27 cellular contexts compared by ENCODE assay signal in genomic region chr1:156167536-156167935, GRCh38. TPM values are rescaled to one million over a fixed set of nuclear protein-coding genes. Genes with fewer than 3 reads are reported as not detected.
A peak's percentile ranks its signal among the peaks of the same experiment; 100 is the strongest.
DNase-seq lines count a peak whose midpoint lies in the region; ATAC-seq and TF ChIP-seq lines count a peak whose summit lies in the region.
"Had no signal": no experiment of that assay in that cellular context is flagged by ENCODE, and none has a peak within 500 bp of the region (broad histone marks: within the 10 kb centered on the region; RNA-seq: fewer than 3 reads in every experiment).

No MANE protein-coding gene starts in this region.

- ATAC-seq in lower lobe of right lung: no peak
- ATAC-seq in naive thymus-derived CD8-positive, alpha-beta T cell: no peak
- ATAC-seq: activated CD4-positive, CD25-positive, alpha-beta regulatory T cell treated with anti-CD3 and anti-CD28 coated beads, Interleukin-2, amount 50 U/mL, for 24 hours; mucosa of descending colon; stimulated activated naive B cell treated with anti-CD40 and anti-IgM and Interleukin-4, amounts not matched to agents 10 μg/mL and 1 μg/mL and 100 μg/mL, for 72 hours had no signal

- H3K36me3 ChIP-seq in lower lobe of right lung: peaks cover 15% of the 10 kb centered on the region
- H3K36me3 ChIP-seq: ascending aorta, right lobe of liver, uterus had no signal

- no peaks in the 10 kb centered on the region for H3K9me3 Mint-ChIP-seq in dendritic cell treated with granulocyte-macrophage colony-stimulating factor and Interleukin-4, amounts not matched to agents 40 ng/mL and 50 ng/mL, for 4 days
- no peaks in the 10 kb centered on the region for H3K9me3 Mint-ChIP-seq in naive thymus-derived CD8-positive, alpha-beta T cell
- H3K9me3 Mint-ChIP-seq: activated naive CD4-positive, alpha-beta T cell treated with anti-CD3 and anti-CD28 coated beads, Interleukin-2, amount 50 U/mL, for 24 hours; CD4-positive, alpha-beta T cell; central memory CD8-positive, alpha-beta T cell had no signal

- POLR2A ChIA-PET in naive thymus-derived CD8-positive, alpha-beta T cell (lab: Charles Lee): no interaction called here

- TF ChIP-seq CTCF in lower lobe of right lung (IDR thresholded peaks at IDR 0.05): no peak

- H3K27ac Mint-ChIP-seq in dendritic cell treated with granulocyte-macrophage colony-stimulating factor and Interleukin-4, amounts not matched to agents 40 ng/mL and 50 ng/mL, for 4 days: peak overlapping the region; percentile 23
- no peak overlapping the region for H3K27ac Mint-ChIP-seq in naive thymus-derived CD8-positive, alpha-beta T cell
- H3K27ac Mint-ChIP-seq: activated naive CD4-positive, alpha-beta T cell treated with anti-CD3 and anti-CD28 coated beads, Interleukin-2, amount 50 U/mL, for 24 hours; activated T-helper 1 cell treated with anti-CD3 and anti-CD28 coated beads, Interleukin-12 subunit alpha, Interleukin-12 subunit beta, Interleukin-2, Interleukin-4 antibody, amounts not matched to agents 30 ng/mL and 10 ng/mL and 1 ng/mL, durations not matched to agents 14 hours and 24 hours and 36 hours; CD4-positive, alpha-beta T cell; nephron progenitor cell; stimulated activated naive B cell treated with anti-CD40 and anti-IgM and Interleukin-4, amounts not matched to agents 10 μg/mL and 1 μg/mL and 100 μg/mL, for 72 hours had no signal

- intact Hi-C loops in dendritic cell treated with granulocyte-macrophage colony-stimulating factor and Interleukin-4, amounts not matched to agents 40 ng/mL and 50 ng/mL, for 4 days (cut with micrococcal nuclease): no loop called here
- intact Hi-C loops in lower lobe of right lung (cut with DNase I): no loop called here

- DNase-seq in D341Med (ENCODE audit: low spot score) (peak; percentile 39), lower lobe of right lung (peak; percentile 1), Ammon's horn (ENCODE audit: low spot score) (no peak)
- peak; percentile 66 for DNase-seq in Jurkat, Clone E6-1 (ENCODE audit: low read depth, low spot score)
- no peak for DNase-seq in stimulated activated naive CD4-positive, alpha-beta T cell treated with Interleukin-2 at 50 U/mL for 16 hours (lab: John Stamatoyannopoulos, UW)
- DNase-seq in naive thymus-derived CD8-positive, alpha-beta T cell: no peak
- DNase-seq: CD4-positive, alpha-beta T cell; GDM1; mucosa of descending colon; NCI-H1436 treated with DMSO at 0.1 percent for 48 hours; NCI-H2107; NCI-H510A; nephron progenitor cell; PC-9; right lobe of liver; SHP77; stimulated activated CD4-positive, alpha-beta T cell treated with anti-CD3 and anti-CD28 coated beads, Interleukin-12 subunit alpha, Interleukin-12 subunit beta, amount 100 ng/mL, for 4 hours; stimulated activated CD4-positive, alpha-beta T cell treated with anti-CD3 and anti-CD28 coated beads, Interleukin-4, amount 100 ng/mL, for 24 hours; stimulated activated naive B cell treated with anti-CD40 and anti-IgM and Interleukin-4, amounts not matched to agents 10 μg/mL and 1 μg/mL and 100 μg/mL, for 72 hours; uterus had no signal

- H3K4me1 ChIP-seq in lower lobe of right lung: peaks cover 6% of the 10 kb centered on the region
- H3K4me1 ChIP-seq: ascending aorta, right lobe of liver, uterus had no signal

- peaks cover 99% of the 10 kb centered on the region for H3K36me3 Mint-ChIP-seq in dendritic cell treated with granulocyte-macrophage colony-stimulating factor and Interleukin-4, amounts not matched to agents 40 ng/mL and 50 ng/mL, for 4 days (ENCODE audit: low read depth)
- H3K36me3 Mint-ChIP-seq in naive thymus-derived CD8-positive, alpha-beta T cell: no peaks in the 10 kb centered on the region
- H3K36me3 Mint-ChIP-seq: activated naive CD4-positive, alpha-beta T cell treated with anti-CD3 and anti-CD28 coated beads, Interleukin-2, amount 50 U/mL, for 24 hours had no signal

- no peak overlapping the region for H3K27ac ChIP-seq in lower lobe of right lung
- H3K27ac ChIP-seq: ascending aorta, KMS-11, PC-9, right lobe of liver, uterus had no signal

- no peaks in the 10 kb centered on the region for H3K27me3 Mint-ChIP-seq in dendritic cell treated with granulocyte-macrophage colony-stimulating factor and Interleukin-4, amounts not matched to agents 40 ng/mL and 50 ng/mL, for 4 days
- peaks cover 0 to 1% (median 0%) of the 10 kb centered on the region in 5 donors for H3K27me3 Mint-ChIP-seq in naive thymus-derived CD8-positive, alpha-beta T cell
- H3K27me3 Mint-ChIP-seq: activated naive CD4-positive, alpha-beta T cell treated with anti-CD3 and anti-CD28 coated beads, Interleukin-2, amount 50 U/mL, for 24 hours; CD4-positive, alpha-beta T cell; central memory CD8-positive, alpha-beta T cell; stimulated activated naive B cell treated with anti-CD40 and anti-IgM and Interleukin-4, amounts not matched to agents 10 μg/mL and 1 μg/mL and 100 μg/mL, for 72 hours had no signal

- no peak overlapping the region for H3K4me3 Mint-ChIP-seq in dendritic cell treated with granulocyte-macrophage colony-stimulating factor and Interleukin-4, amounts not matched to agents 40 ng/mL and 50 ng/mL, for 4 days
- no peak overlapping the region for H3K4me3 Mint-ChIP-seq in naive thymus-derived CD8-positive, alpha-beta T cell
- H3K4me3 Mint-ChIP-seq: activated naive CD4-positive, alpha-beta T cell treated with anti-CD3 and anti-CD28 coated beads, Interleukin-2, amount 50 U/mL, for 24 hours; activated T-helper 1 cell treated with anti-CD3 and anti-CD28 coated beads, Interleukin-12 subunit alpha, Interleukin-12 subunit beta, Interleukin-2, Interleukin-4 antibody, amounts not matched to agents 30 ng/mL and 10 ng/mL and 1 ng/mL, durations not matched to agents 14 hours and 24 hours and 36 hours; CD4-positive, alpha-beta T cell; central memory CD8-positive, alpha-beta T cell; nephron progenitor cell; stimulated activated naive B cell treated with anti-CD40 and anti-IgM and Interleukin-4, amounts not matched to agents 10 μg/mL and 1 μg/mL and 100 μg/mL, for 72 hours had no signal

- no peak overlapping the region for H3K4me3 ChIP-seq in Jurkat, Clone E6-1 (ENCODE audit: low read length)
- H3K4me3 ChIP-seq in lower lobe of right lung: no peak overlapping the region
- H3K4me3 ChIP-seq: ascending aorta, mucosa of descending colon, PC-9, right lobe of liver, uterus had no signal

- H3K4me1 Mint-ChIP-seq in dendritic cell treated with granulocyte-macrophage colony-stimulating factor and Interleukin-4, amounts not matched to agents 40 ng/mL and 50 ng/mL, for 4 days (ENCODE audit: low read depth): peaks cover 37% of the 10 kb centered on the region
- no peaks in the 10 kb centered on the region for H3K4me1 Mint-ChIP-seq in naive thymus-derived CD8-positive, alpha-beta T cell
- H3K4me1 Mint-ChIP-seq: central memory CD8-positive, alpha-beta T cell; nephron progenitor cell had no signal

- no peaks in the 10 kb centered on the region for H3K27me3 ChIP-seq in lower lobe of right lung (ENCODE audit: low read depth)
- H3K27me3 ChIP-seq: ascending aorta, right lobe of liver, uterus had no signal

- H3K9me3 ChIP-seq in lower lobe of right lung: no peaks in the 10 kb centered on the region
- H3K9me3 ChIP-seq: ascending aorta, mucosa of descending colon, right lobe of liver, uterus had no signal

RNA-seq across cellular contexts. Expression of gene SEMA4A, which starts 14.2 kb away (rescaled TPM):
- 1.3 TPM for polyA plus RNA-seq in Jurkat, Clone E6-1 (2012; ENCODE audit: insufficient read depth, insufficient read length)
- total RNA-seq in lower lobe of right lung: 28.9 TPM
- total RNA-seq in naive thymus-derived CD8-positive, alpha-beta T cell: 1 to 10 TPM; 1.2 TPM
- 1 to 10 TPM in 1 of 3 donors, under 1 TPM in 2; 0.16 to 1.4 (median 0.22) TPM for polyA plus RNA-seq in naive thymus-derived CD8-positive, alpha-beta T cell

RNA-seq across cellular contexts. Expression of gene SLC25A44, which starts 26.4 kb away (rescaled TPM):
- 15.9 TPM for polyA plus RNA-seq in Jurkat, Clone E6-1 (2012; ENCODE audit: insufficient read depth, insufficient read length)
- total RNA-seq in lower lobe of right lung: 17.7 TPM
- 10 to 100 TPM; 16.8 to 21.4 TPM for total RNA-seq in naive thymus-derived CD8-positive, alpha-beta T cell
- 10 to 100 TPM in 1 of 3 donors, 1 to 10 TPM in 2; 6.0 to 16.4 (median 9.7) TPM for polyA plus RNA-seq in naive thymus-derived CD8-positive, alpha-beta T cell

RNA-seq across cellular contexts. Expression of gene PMF1, which starts 45.3 kb away (rescaled TPM):
- 71.0 TPM for polyA plus RNA-seq in Jurkat, Clone E6-1 (2012; ENCODE audit: insufficient read depth, insufficient read length)
- 45.3 TPM for total RNA-seq in lower lobe of right lung
- 10 to 100 TPM; 49.1 to 54.8 TPM for total RNA-seq in naive thymus-derived CD8-positive, alpha-beta T cell
- polyA plus RNA-seq in naive thymus-derived CD8-positive, alpha-beta T cell: 10 to 100 TPM; 70.8 to 79.9 (median 76.5) TPM

RNA-seq across cellular contexts. Expression of gene LMNA, which starts 53.0 kb away (rescaled TPM):
- polyA plus RNA-seq in Jurkat, Clone E6-1 (2012; ENCODE audit: insufficient read depth, insufficient read length): 7.4 TPM
- 235 TPM for total RNA-seq in lower lobe of right lung
- 1 to 10 TPM; 2.0 to 2.7 TPM for total RNA-seq in naive thymus-derived CD8-positive, alpha-beta T cell
- polyA plus RNA-seq in naive thymus-derived CD8-positive, alpha-beta T cell: 1 to 10 TPM in 1 of 3 donors, under 1 TPM in 2; 0.62 to 4.0 (median 0.75) TPM

Comparison
In these comparisons a context has a peak if more than half of its experiments do, and no peak if none do; other contexts are left out.
1. DNase-seq: peak in D341Med (single experiment), Jurkat, Clone E6-1 (single experiment) and lower lobe of right lung (single experiment); none in stimulated activated naive CD4-positive, alpha-beta T cell treated with Interleukin-2 at 50 U/mL for 16 hours (single experiment), naive thymus-derived CD8-positive, alpha-beta T cell (0 of 10) and Ammon's horn (single experiment).
2. RNA of gene SEMA4A, which starts 14.2 kb away (total RNA-seq): 28.9 TPM in lower lobe of right lung (single experiment); 1.2 TPM in naive thymus-derived CD8-positive, alpha-beta T cell; every median in the first group is over 10 times any median in the second.